1 cellular context compared by ENCODE assay signal in the genomic region with DNA sequence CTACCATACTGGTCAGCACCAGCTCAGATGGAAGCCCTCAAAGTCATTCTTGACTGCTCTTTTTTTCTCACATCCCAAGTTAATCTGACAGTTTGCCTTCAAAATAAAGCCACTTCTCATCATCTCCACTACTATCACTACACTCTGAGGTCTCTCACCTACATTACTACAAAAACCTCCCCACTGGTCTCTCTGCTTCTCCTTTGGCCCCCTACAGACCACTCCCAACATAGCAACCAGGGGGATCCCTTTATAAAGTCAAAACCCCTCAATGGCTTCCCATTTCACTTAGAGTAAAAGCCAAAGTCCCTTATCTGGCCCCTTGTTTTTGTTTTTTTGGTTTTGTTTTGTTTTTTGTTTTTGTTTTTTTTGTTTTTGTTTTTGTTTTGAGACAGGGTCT.
TF ChIP-seq lines count a peak whose summit lies in the region.

No MANE protein-coding gene starts in this region.

TF ChIP-seq in HCT116, 20 proteins besides CTCF, POLR2A, EP300 and RAD21 (continued from another document):
- TF ChIP-seq SRF (IDR thresholded peaks at IDR 0.05; ENCODE audit: low read depth) = no peak
- TF ChIP-seq MAX (IDR thresholded peaks at IDR 0.05) = no peak
- TF ChIP-seq JUND (IDR thresholded peaks at IDR 0.05) = no peak
- no peak for TF ChIP-seq SIN3A (IDR thresholded peaks at IDR 0.05; ENCODE audit: low read depth)
- TF ChIP-seq SP1 (IDR thresholded peaks at IDR 0.05; ENCODE audit: low read depth) = no peak
- TF ChIP-seq POLR2AphosphoS5 (IDR thresholded peaks at IDR 0.05; ENCODE audit: low read depth, low read length) = no peak
- no peak for TF ChIP-seq EZH2phosphoT487 (IDR thresholded peaks at IDR 0.05; ENCODE audit: borderline replicate concordance)
- no peak for TF ChIP-seq CBX3 (IDR thresholded peaks at IDR 0.05; ENCODE audit: low read depth)
- no peak for TF ChIP-seq ELF1 (IDR thresholded peaks at IDR 0.05; ENCODE audit: borderline replicate concordance, low read depth)
